In the genomic region with DNA sequence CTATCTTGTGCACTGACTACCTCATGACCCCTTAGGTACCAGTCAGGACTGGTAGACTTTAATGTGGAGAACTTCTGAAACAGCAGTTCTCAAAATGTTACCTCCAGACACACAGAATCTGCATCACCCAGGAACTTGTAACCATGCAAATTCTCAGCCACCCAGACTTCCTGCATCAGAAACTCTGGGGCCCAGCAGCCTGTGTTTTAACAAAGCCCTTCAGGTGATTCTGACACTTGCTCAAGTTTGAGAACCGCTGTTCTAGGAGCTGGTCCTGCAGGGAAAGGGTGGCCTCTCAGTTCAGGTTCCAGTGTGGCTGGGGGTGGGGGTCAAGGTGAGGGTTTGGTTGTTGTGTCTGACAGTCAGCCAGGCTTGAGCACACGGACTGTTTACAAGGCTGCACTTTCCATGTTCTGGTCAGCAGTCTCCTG, we compare ENCODE assay signal across 9 cellular contexts. TPM values are rescaled to one million over a fixed set of nuclear protein-coding genes. Genes with fewer than 3 reads are reported as not detected.
DNase-seq lines count a peak whose midpoint lies in the region; ATAC-seq, FAIRE-seq and TF ChIP-seq lines count a peak whose summit lies in the region.
"Had no signal": no experiment of that assay in that cellular context is flagged by ENCODE, and none has a peak within 500 bp of the region (broad histone marks: within the 10 kb centered on the region; RNA-seq: fewer than 3 reads in every experiment).

No MANE protein-coding gene starts in this region.

- H3K9me3 Mint-ChIP-seq in CD4-positive, alpha-beta memory T cell, result peaks cover 0 to 15% (median 2%) of the 10 kb centered on the region in 8 donors

- TF ChIP-seq EP300 in GM12878 (IDR thresholded peaks at IDR 0.05; ENCODE audit: borderline replicate concordance in 1 of 2, control insufficient read depth in 1 of 2, low read depth in 2 of 2, low read length in 2 of 2), result no peak

- SMC1A ChIA-PET in GM12878 (lab: Charles Lee; ENCODE audit: uncharacterized antibody, unreplicated experiment), result interaction anchor here (0.7 to 4.3 kb wide), 7 partner anchors 15 to 336 kb away, joined by 3 to 28 read pairs (median 6); a partner anchor contains a TSS

- FAIRE-seq in GM12878 (lab: Jason Lieb, UNC), result peak; percentile 77

- ATAC-seq in GM19438 (IDR thresholded peaks at IDR 0.05; ENCODE audit: low read depth, unreplicated experiment), result peak; percentile 44
- ATAC-seq in HG03521 (IDR thresholded peaks at IDR 0.05; ENCODE audit: unreplicated experiment), result peak; percentile 36
- ATAC-seq in GM12878, result peak; percentile 59

- H3K79me2 ChIP-seq in GM12878 (ENCODE audit: control insufficient read depth, insufficient read depth, low read length), result peaks cover 45% of the 10 kb centered on the region

- 0% methylated on average over 2 of the region's 2 CpGs for WGBS in GM12878 (ENCODE audit: insufficient coverage, insufficient replicate concordance, low lambda C conversion rate, missing lambda C conversion rate)

- H3K36me3 ChIP-seq in CD4-positive, alpha-beta memory T cell (ENCODE audit: insufficient read depth, low read length), result peaks cover 27% of the 10 kb centered on the region
- H3K36me3 ChIP-seq in GM12878 (ENCODE audit: control insufficient read depth in 2 of 2, insufficient read depth in 2 of 2, low read length in 1 of 2), result peaks cover 1 to 16% of the 10 kb centered on the region in 2 experiments; a peak in 2 of 4 replicates
- peaks cover 17 to 33% (median 32%) of the 10 kb centered on the region in 3 donors for H3K36me3 ChIP-seq in skeletal muscle tissue (ENCODE audit: control insufficient read depth in 3 of 3, insufficient read depth in 3 of 3, low read length in 3 of 3)

- TF ChIP-seq RAD21 in GM12878 (IDR thresholded peaks at IDR 0.05; ENCODE audit: insufficient read depth, low read depth, low read length), result no peak

- RAD21 ChIA-PET in GM12878 (lab: Charles Lee; ENCODE audit: unreplicated experiment), result interaction anchor here (0.6 to 5.6 kb wide), 10 partner anchors 11 to 230 kb away, joined by 3 to 70 read pairs (median 4); a partner anchor contains a TSS

- CTCF ChIA-PET in CD4-positive, alpha-beta memory T cell (lab: Charles Lee; ENCODE audit: partially characterized antibody), result interaction anchor here (1.4 to 6.4 kb wide), 4 partner anchors 8 to 35 kb away, joined by 3 to 109 read pairs (median 14); a partner anchor contains a TSS
- CTCF ChIA-PET in GM12878 (lab: Yijun Ruan, JAX), result interaction anchor here (1.1 to 4.2 kb wide), 3 partner anchors 32 to 36 kb away, joined by 3 to 16 read pairs (median 5); no protein-coding TSS in a partner anchor

- H3K27me3 ChIP-seq in CD4-positive, alpha-beta memory T cell (ENCODE audit: insufficient read depth, low read length), result no peaks in the 10 kb centered on the region
- H3K27me3 ChIP-seq in GM12878 (replicated peaks in 1 of 2; ENCODE audit: control insufficient read depth in 2 of 2, insufficient read depth in 2 of 2, low read length in 1 of 2) (no peaks in the 10 kb centered on the region), skeletal muscle tissue (ENCODE audit: control insufficient read depth in 3 of 3, insufficient read depth in 3 of 3, low read length in 3 of 3) (no peaks in the 10 kb centered on the region)

- BruUV-seq in GM12878 (replicated peaks; lab: Mats Ljungman, UMichigan), result no TSS peak

- H3K4me2 ChIP-seq in GM12878 (ENCODE audit: control insufficient read depth, insufficient read depth), result peak overlapping the region; percentile 65

- H3K27ac Mint-ChIP-seq in CD4-positive, alpha-beta memory T cell, result peak overlapping the region; percentile 96 to 99 (median 98)

- peak overlapping the region; percentile 29 for H2AFZ ChIP-seq in GM12878 (ENCODE audit: control insufficient read depth, low read depth, low read length)

- H3K4me3 ChIP-seq in CD4-positive, alpha-beta memory T cell (ENCODE audit: low read length in 2 of 2), result peak overlapping the region; percentile 59 to 83
- H3K4me3 ChIP-seq in GM12878, result peak overlapping the region; percentile 89
- H3K4me3 ChIP-seq in skeletal muscle tissue (ENCODE audit: low read length in 3 of 3), result peak overlapping the region in 2 of 3 donors; percentile 98 to 99

- intact Hi-C loops in CD4-positive, alpha-beta memory T cell (cut with micrococcal nuclease), result no loop called here
- intact Hi-C loops in GM12878 (cut with micrococcal nuclease; ENCODE audit: unreplicated experiment), result loop anchor here (1.0 kb wide), 1 partner anchor 28 kb away; no protein-coding TSS in a partner anchor

- POLR2A ChIA-PET in CD4-positive, alpha-beta memory T cell (lab: Charles Lee; ENCODE audit: partially characterized antibody), result interaction anchor here (1.2 to 6.8 kb wide), 8 partner anchors 16 to 47 kb away, joined by 3 to 271 read pairs (median 44); a partner anchor contains a TSS
- POLR2A ChIA-PET in GM12878 (lab: Charles Lee), result interaction anchor here (1.1 to 5.6 kb wide), 6 partner anchors 16 to 30 kb away, joined by 3 to 41 read pairs (median 28); a partner anchor contains a TSS

- H3K4me3 Mint-ChIP-seq in CD4-positive, alpha-beta memory T cell, result peak overlapping the region; percentile 94 to 99 (median 98)

- H3K9ac ChIP-seq in GM12878 (ENCODE audit: control insufficient read depth, insufficient read depth, low read length), result peak overlapping the region; percentile 99
- H3K9ac ChIP-seq in skeletal muscle tissue (ENCODE audit: low read depth in 1 of 3, low read length in 3 of 3), result peak overlapping the region in 2 of 3 donors; percentile 97

- DNase-seq in CD4-positive, alpha-beta memory T cell, result peak; percentile 45 to 75 (median 58)
- DNase-seq in GM12878 (ENCODE audit: low read depth, low spot score), result no peak
- no peak for DNase-seq in Ammon's horn (ENCODE audit: low spot score)
- no peak for DNase-seq in anterior cingulate cortex (lab: John Stamatoyannopoulos, UW)
- no peak for DNase-seq in DMS153 (lab: John Stamatoyannopoulos, UW)

- peak overlapping the region; percentile 94 for H3K27ac ChIP-seq in CD4-positive, alpha-beta memory T cell (ENCODE audit: low read depth, low read length)
- H3K27ac ChIP-seq in GM12878 (ENCODE audit: control insufficient read depth, insufficient read depth) (peak overlapping the region; percentile 96), skeletal muscle tissue (ENCODE audit: low read depth, low read length) (no peak overlapping the region)
- H3K27ac ChIP-seq: HL-60 had no signal

- in situ Hi-C loops in GM12878 (cut with MboI), result no loop called here

- peaks cover 51% of the 10 kb centered on the region for H3K4me1 ChIP-seq in CD4-positive, alpha-beta memory T cell (ENCODE audit: insufficient read depth, low read length)
- H3K4me1 ChIP-seq in GM12878 (ENCODE audit: control insufficient read depth, insufficient read depth, low read length), result peaks cover 12% of the 10 kb centered on the region; the same call in 1 of the 2 replicates
- peaks cover 27 to 31% (median 27%) of the 10 kb centered on the region in 3 donors for H3K4me1 ChIP-seq in skeletal muscle tissue (ENCODE audit: control insufficient read depth in 3 of 3, insufficient read depth in 3 of 3, low read length in 3 of 3)

- H3K9me3 ChIP-seq in CD4-positive, alpha-beta memory T cell (ENCODE audit: control insufficient read depth in 1 of 2, low read length in 2 of 2), result no peaks in the 10 kb centered on the region
- H3K9me3 ChIP-seq in GM12878 (replicated peaks; ENCODE audit: control insufficient read depth, insufficient read depth, low read length) (no peaks in the 10 kb centered on the region; the same call in 1 of the 3 replicates), skeletal muscle tissue (ENCODE audit: control insufficient read depth in 3 of 3, low read length in 3 of 3) (no peaks in the 10 kb centered on the region)

- peaks cover 33 to 66% (median 51%) of the 10 kb centered on the region in 4 donors for H3K4me1 Mint-ChIP-seq in CD4-positive, alpha-beta memory T cell

- peaks cover 40 to 59% of the 10 kb centered on the region in 2 donors for H3K36me3 Mint-ChIP-seq in CD4-positive, alpha-beta memory T cell

- peak; percentile 72 for TF ChIP-seq POLR2A in GM12878 (IDR thresholded peaks at IDR 0.05; ENCODE audit: low read depth, low read length)

- TF ChIP-seq CTCF in GM12878 (IDR thresholded peaks at IDR 0.05 in 2 of 3, conservative IDR thresholded peaks at IDR 0.05 in 1 of 3; ENCODE audit: control insufficient read depth in 2 of 3, extremely low read depth in 1 of 3, insufficient read depth in 1 of 3, low read depth in 3 of 3, low read length in 3 of 3), result no peak

- no peaks in the 10 kb centered on the region; the same call in 1 of the 2 replicates for H4K20me1 ChIP-seq in GM12878 (ENCODE audit: control insufficient read depth, insufficient read depth)

- no peaks in the 10 kb centered on the region for H3K27me3 Mint-ChIP-seq in CD4-positive, alpha-beta memory T cell

RNA-seq across cellular contexts. Expression of a gene that starts 28.4 kb away (rescaled TPM):
- total RNA-seq in CD4-positive, alpha-beta memory T cell, result 10 to 100 TPM; 71.1 to 71.7 TPM
- 10 to 100 TPM; 11.4 to 21.1 TPM for polyA plus RNA-seq in CD4-positive, alpha-beta memory T cell
- total RNA-seq in GM12878 (2013; cell fraction: nucleolus; rRNA removed), result 92.1 and 95.1 TPM in 2 replicates
- 19.6 and 24.0 TPM in 2 replicates for total RNA-seq in GM12878 (2014; rRNA removed)
- 26.8 and 27.4 TPM in 2 replicates for total RNA-seq in GM12878 (2014; rRNA removed; fragmentation: Illumina TruSeq; extraction: Trizol)
- 20.3 and 24.8 TPM in 2 replicates for total RNA-seq in GM12878 (2021)
- polyA plus RNA-seq in GM12878 (2011; ENCODE audit: low read depth), result 8.8 TPM
- 39.7 and 69.5 TPM in 2 replicates for polyA plus RNA-seq in GM12878 (2011; rRNA removed)
- 10.8 and 11.9 TPM in 2 replicates for polyA plus RNA-seq in GM12878 (2011; cell fraction: cytosol; rRNA removed)
- 53.4 and 65.6 TPM in 2 replicates for polyA plus RNA-seq in GM12878 (2011; cell fraction: nucleus; rRNA removed)
- 16.1 and 21.7 TPM in 2 replicates for polyA plus RNA-seq in GM12878 (2012)
- 21.8 and 32.2 TPM in 2 replicates for polyA plus RNA-seq in GM12878 (2014; fragmentation: Illumina TruSeq; extraction: Trizol)
- polyA plus RNA-seq in GM12878 (2014; fragmentation: Nextera tagmentation; extraction: Ambion mirVana), result 10 to 100 TPM in 1 of 2 experiments, 1 to 10 TPM in 1; 9.2 to 16.4 TPM
- polyA plus RNA-seq in GM12878 (2014; rRNA removed), result 14.8 and 17.1 TPM in 2 replicates
- polyA plus RNA-seq in GM12878 (2016; fragmentation: Nextera tagmentation; extraction: Ambion mirVana), result 10 to 100 TPM; 24.6 to 26.0 TPM
- polyA minus RNA-seq in GM12878 (2011; rRNA and poly(A)+ RNA removed), result 20.1 and 25.2 TPM in 2 replicates
- 8.0 and 10.0 TPM in 2 replicates for polyA minus RNA-seq in GM12878 (2011; cell fraction: cytosol; rRNA and poly(A)+ RNA removed)
- polyA minus RNA-seq in GM12878 (2011; cell fraction: nucleus; rRNA and poly(A)+ RNA removed), result 17.4 and 22.6 TPM in 2 replicates
- total RNA-seq in skeletal muscle tissue, result 16.2 TPM

RNA-seq across cellular contexts. Expression of a gene that starts 30.0 kb away (rescaled TPM):
- 100 to 1,000 TPM; 187 TPM for total RNA-seq in CD4-positive, alpha-beta memory T cell
- 100 to 1,000 TPM; 135 to 150 TPM for polyA plus RNA-seq in CD4-positive, alpha-beta memory T cell
- total RNA-seq in GM12878 (2013; cell fraction: nucleolus; rRNA removed), result 148 and 157 TPM in 2 replicates
- total RNA-seq in GM12878 (2014; rRNA removed), result 44.6 and 50.7 TPM in 2 replicates
- 32.5 and 33.6 TPM in 2 replicates for total RNA-seq in GM12878 (2014; rRNA removed; fragmentation: Illumina TruSeq; extraction: Trizol)
- 76.4 and 82.3 TPM in 2 replicates for total RNA-seq in GM12878 (2021)
- 61.9 TPM for polyA plus RNA-seq in GM12878 (2011; ENCODE audit: low read depth)
- polyA plus RNA-seq in GM12878 (2011; rRNA removed), result 74.1 and 88.4 TPM in 2 replicates
- 118 and 136 TPM in 2 replicates for polyA plus RNA-seq in GM12878 (2011; cell fraction: cytosol; rRNA removed)
- 129 and 130 TPM in 2 replicates for polyA plus RNA-seq in GM12878 (2011; cell fraction: nucleus; rRNA removed)
- 109 and 110 TPM in 2 replicates for polyA plus RNA-seq in GM12878 (2012)
- polyA plus RNA-seq in GM12878 (2014; fragmentation: Illumina TruSeq; extraction: Trizol), result 32.3 and 38.1 TPM in 2 replicates
- polyA plus RNA-seq in GM12878 (2014; fragmentation: Nextera tagmentation; extraction: Ambion mirVana), result 1 to 10 TPM; 3.1 to 7.7 TPM
- polyA plus RNA-seq in GM12878 (2014; rRNA removed), result 74.7 and 90.4 TPM in 2 replicates
- polyA plus RNA-seq in GM12878 (2016; fragmentation: Nextera tagmentation; extraction: Ambion mirVana), result 10 to 100 TPM; 75.2 to 85.9 TPM
- 74.1 and 128 TPM in 2 replicates for polyA minus RNA-seq in GM12878 (2011; rRNA and poly(A)+ RNA removed)
- 60.1 and 60.4 TPM in 2 replicates for polyA minus RNA-seq in GM12878 (2011; cell fraction: cytosol; rRNA and poly(A)+ RNA removed)
- 48.4 and 56.6 TPM in 2 replicates for polyA minus RNA-seq in GM12878 (2011; cell fraction: nucleus; rRNA and poly(A)+ RNA removed)
- 38.1 TPM for total RNA-seq in skeletal muscle tissue

Comparison
In these comparisons a context has a peak if more than half of its experiments do, and no peak if none do; other contexts are left out.
1. DNase-seq: peak in CD4-positive, alpha-beta memory T cell (5 of 5); none in GM12878 (single experiment), Ammon's horn (single experiment), anterior cingulate cortex (0 of 58) and DMS153 (single experiment).
2. Peak in every context shown above with its lines, with median percentiles within 50 percentile points of each other: H3K4me3 ChIP-seq and ATAC-seq.